ENCODE assay signal across 1 cellular context in the genomic region with DNA sequence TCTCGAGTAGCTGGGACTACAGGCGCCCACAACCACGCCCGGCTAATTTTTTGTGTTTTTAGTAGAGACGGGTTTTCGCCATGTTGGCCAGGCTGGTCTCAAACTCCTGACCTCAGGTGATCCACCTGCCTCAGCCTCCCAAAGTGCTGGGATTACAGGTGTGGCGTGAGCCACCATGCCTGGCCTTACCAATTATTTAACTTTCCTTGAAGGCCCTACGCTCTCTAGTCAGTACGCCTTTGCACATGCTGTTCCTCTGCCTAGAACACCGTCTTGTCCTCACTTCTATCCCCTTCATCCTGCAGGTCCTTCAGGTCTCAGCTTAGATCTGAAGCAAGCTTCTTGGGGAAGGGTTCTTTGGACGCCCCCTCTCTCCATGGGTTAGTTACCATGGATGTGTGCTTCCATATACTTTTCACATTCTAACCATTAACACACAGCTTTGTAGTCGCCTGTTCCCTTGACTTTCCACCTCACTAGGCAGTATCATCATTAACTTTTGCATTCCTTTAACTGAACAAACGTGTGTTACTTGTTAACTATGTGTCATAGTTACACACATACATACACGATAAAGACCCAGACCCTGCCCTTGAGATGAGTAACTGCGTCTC.
TF ChIP-seq lines count a peak whose summit lies in the region.

No MANE protein-coding gene starts in this region.

TF ChIP-seq in endothelial cell of umbilical vein, 7 proteins besides CTCF, POLR2A, EP300 and RAD21:
- TF ChIP-seq MAX (IDR thresholded peaks at IDR 0.05; ENCODE audit: insufficient read depth, insufficient read length) (no peak), MYC (IDR thresholded peaks at IDR 0.05; ENCODE audit: low read depth, low read length) (no peak), JUN (IDR thresholded peaks at IDR 0.05; ENCODE audit: borderline replicate concordance, insufficient read depth, insufficient read length, low read depth) (no peak), GATA2 (IDR thresholded peaks at IDR 0.05; ENCODE audit: insufficient read depth, insufficient read length, low read depth, low read length) (no peak), FOS (IDR thresholded peaks at IDR 0.05; ENCODE audit: borderline replicate concordance, insufficient read depth, low read length) (no peak), POLR2AphosphoS5 (IDR thresholded peaks at IDR 0.05; ENCODE audit: insufficient read depth, low read depth, low read length) (no peak), EZH2 (IDR thresholded peaks at IDR 0.05; ENCODE audit: borderline replicate concordance, low read depth, low read length, severe bottlenecking) (no peak)
